21 cellular contexts compared by ENCODE assay signal in genomic region chr3:168021737-168022450, GRCh38.
"Had no signal": no experiment of that assay in that cellular context is flagged by ENCODE, and none has a peak within 500 bp of the region (broad histone marks: within the 10 kb centered on the region; RNA-seq: fewer than 3 reads in every experiment).

No MANE protein-coding gene starts in this region.

- DNase-seq: colonic mucosa; dermis blood vessel endothelial cell; endodermal cell; gastrocnemius medialis; immature natural killer cell; left ventricle myocardium superior; mesendoderm; psoas muscle; retina; stimulated activated CD4-positive, alpha-beta T cell treated with anti-CD3 and anti-CD28 coated beads, Interleukin-2, amount 100 ng/mL, for 24 hours; stimulated activated CD4-positive, alpha-beta T cell treated with anti-CD3 and anti-CD28 coated beads, Interleukin-4, amount 100 ng/mL, for 4 hours; stimulated activated naive B cell treated with anti-CD40 and anti-IgM and Interleukin-4, amounts not matched to agents 10 μg/mL and 1 μg/mL and 100 μg/mL, for 72 hours; stimulated activated naive CD8-positive, alpha-beta T cell treated with anti-CD3 and anti-CD28 coated beads, Interleukin-15, amount 100 ng/mL, for 72 hours; testis; upper lobe of right lung had no signal

- H3K4me1 ChIP-seq: colonic mucosa, parathyroid adenoma, testis, upper lobe of right lung, vagina had no signal

- H3K4me3 ChIP-seq: colonic mucosa, gastrocnemius medialis, mucosa of descending colon, psoas muscle, skin epidermis, testis, tibial nerve, upper lobe of right lung, vagina had no signal

- H3K27me3 ChIP-seq: colonic mucosa, gastrocnemius medialis, testis, tibial nerve, upper lobe of right lung, vagina had no signal

- H3K27ac ChIP-seq: colonic mucosa, gastrocnemius medialis, parathyroid adenoma, psoas muscle, skin epidermis, testis, tibial nerve, upper lobe of right lung, vagina had no signal

- H3K9me3 ChIP-seq: colonic mucosa, gastrocnemius medialis, mucosa of descending colon, psoas muscle, testis, tibial nerve, upper lobe of right lung, vagina had no signal

- H3K9ac ChIP-seq: parathyroid adenoma had no signal

- ATAC-seq: gastrocnemius medialis; left ventricle myocardium superior; mucosa of descending colon; psoas muscle; sciatic nerve; stimulated activated naive B cell treated with anti-CD40 and anti-IgM and Interleukin-4, amounts not matched to agents 10 μg/mL and 1 μg/mL and 100 μg/mL, for 72 hours; stimulated activated naive CD8-positive, alpha-beta T cell treated with anti-CD3 and anti-CD28 coated beads, Interleukin-15, amount 100 ng/mL, for 72 hours; upper lobe of right lung had no signal
